Comparison of ENCODE assay signal across 1 cellular context in the genomic region with DNA sequence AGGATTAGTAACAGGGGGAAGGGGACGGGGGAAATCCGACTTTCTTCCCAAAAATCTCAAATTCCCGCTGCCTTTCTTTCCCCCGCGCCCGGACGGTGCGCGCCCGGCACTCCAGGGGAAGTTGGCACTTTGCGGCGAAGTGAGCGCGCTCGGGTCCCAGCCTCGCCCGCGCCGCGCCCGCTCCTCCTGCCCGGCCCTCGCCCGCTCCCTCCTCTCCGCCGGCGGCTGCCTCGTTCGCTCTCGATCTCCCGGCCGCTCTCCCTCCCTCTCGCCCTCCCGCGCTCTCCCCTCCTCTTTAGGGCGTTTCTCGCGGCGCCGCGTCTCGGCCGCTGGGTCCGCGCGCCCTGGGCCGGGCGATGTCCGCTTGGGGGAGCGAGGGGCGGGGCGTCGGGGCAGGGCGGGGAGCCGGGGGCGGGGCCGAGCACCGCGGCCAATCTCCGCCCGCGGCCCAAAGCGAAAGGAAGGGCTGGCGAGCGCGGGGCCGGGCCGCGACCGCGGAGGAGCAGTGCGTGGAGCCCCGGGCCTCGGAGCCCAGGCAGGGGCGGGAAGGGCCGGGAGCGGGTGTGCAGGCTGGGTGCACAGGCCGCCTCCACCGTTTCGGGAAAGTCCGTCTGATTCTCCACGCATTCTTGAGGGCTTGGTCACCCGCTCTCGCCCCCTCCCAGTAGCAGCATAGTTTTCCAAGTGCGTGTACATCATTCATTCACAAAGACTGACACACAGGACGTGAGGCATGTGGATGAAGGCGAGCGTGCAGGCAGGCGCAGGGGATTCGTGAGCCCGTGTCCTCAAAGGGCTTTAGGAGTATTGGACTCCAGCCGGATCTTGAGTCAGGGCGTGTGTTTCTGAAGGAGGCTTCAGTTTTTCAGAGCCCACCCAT.
TF ChIP-seq lines count a peak whose summit lies in the region.

No MANE protein-coding gene starts in this region.

TF ChIP-seq in HepG2, 621 proteins besides CTCF, POLR2A, EP300 and RAD21 (continued from another document and continues in another):
- TF ChIP-seq, protein P1, sequence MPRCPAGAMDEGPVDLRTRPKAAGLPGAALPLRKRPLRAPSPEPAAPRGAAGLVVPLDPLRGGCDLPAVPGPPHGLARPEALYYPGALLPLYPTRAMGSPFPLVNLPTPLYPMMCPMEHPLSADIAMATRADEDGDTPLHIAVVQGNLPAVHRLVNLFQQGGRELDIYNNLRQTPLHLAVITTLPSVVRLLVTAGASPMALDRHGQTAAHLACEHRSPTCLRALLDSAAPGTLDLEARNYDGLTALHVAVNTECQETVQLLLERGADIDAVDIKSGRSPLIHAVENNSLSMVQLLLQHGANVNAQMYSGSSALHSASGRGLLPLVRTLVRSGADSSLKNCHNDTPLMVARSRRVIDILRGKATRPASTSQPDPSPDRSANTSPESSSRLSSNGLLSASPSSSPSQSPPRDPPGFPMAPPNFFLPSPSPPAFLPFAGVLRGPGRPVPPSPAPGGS (CRISPR knock-in tag; IDR thresholded peaks at IDR 0.05), result no peak
- TF ChIP-seq, protein P2, sequence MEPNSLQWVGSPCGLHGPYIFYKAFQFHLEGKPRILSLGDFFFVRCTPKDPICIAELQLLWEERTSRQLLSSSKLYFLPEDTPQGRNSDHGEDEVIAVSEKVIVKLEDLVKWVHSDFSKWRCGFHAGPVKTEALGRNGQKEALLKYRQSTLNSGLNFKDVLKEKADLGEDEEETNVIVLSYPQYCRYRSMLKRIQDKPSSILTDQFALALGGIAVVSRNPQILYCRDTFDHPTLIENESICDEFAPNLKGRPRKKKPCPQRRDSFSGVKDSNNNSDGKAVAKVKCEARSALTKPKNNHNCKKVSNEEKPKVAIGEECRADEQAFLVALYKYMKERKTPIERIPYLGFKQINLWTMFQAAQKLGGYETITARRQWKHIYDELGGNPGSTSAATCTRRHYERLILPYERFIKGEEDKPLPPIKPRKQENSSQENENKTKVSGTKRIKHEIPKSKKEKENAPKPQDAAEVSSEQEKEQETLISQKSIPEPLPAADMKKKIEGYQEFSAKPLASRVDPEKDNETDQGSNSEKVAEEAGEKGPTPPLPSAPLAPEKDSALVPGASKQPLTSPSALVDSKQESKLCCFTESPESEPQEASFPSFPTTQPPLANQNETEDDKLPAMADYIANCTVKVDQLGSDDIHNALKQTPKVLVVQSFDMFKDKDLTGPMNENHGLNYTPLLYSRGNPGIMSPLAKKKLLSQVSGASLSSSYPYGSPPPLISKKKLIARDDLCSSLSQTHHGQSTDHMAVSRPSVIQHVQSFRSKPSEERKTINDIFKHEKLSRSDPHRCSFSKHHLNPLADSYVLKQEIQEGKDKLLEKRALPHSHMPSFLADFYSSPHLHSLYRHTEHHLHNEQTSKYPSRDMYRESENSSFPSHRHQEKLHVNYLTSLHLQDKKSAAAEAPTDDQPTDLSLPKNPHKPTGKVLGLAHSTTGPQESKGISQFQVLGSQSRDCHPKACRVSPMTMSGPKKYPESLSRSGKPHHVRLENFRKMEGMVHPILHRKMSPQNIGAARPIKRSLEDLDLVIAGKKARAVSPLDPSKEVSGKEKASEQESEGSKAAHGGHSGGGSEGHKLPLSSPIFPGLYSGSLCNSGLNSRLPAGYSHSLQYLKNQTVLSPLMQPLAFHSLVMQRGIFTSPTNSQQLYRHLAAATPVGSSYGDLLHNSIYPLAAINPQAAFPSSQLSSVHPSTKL (CRISPR knock-in tag; IDR thresholded peaks at IDR 0.05), result peak; percentile 8; the same call in 1 of the 2 replicates
- TF ChIP-seq, protein P3, sequence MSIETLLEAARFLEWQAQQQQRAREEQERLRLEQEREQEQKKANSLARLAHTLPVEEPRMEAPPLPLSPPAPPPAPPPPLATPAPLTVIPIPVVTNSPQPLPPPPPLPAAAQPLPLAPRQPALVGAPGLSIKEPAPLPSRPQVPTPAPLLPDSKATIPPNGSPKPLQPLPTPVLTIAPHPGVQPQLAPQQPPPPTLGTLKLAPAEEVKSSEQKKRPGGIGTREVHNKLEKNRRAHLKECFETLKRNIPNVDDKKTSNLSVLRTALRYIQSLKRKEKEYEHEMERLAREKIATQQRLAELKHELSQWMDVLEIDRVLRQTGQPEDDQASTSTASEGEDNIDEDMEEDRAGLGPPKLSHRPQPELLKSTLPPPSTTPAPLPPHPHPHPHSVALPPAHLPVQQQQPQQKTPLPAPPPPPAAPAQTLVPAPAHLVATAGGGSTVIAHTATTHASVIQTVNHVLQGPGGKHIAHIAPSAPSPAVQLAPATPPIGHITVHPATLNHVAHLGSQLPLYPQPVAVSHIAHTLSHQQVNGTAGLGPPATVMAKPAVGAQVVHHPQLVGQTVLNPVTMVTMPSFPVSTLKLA (IDR thresholded peaks at IDR 0.05), result no peak
- TF ChIP-seq POGZ (CRISPR knock-in tag; IDR thresholded peaks at IDR 0.05) (no peak), PRPF4 (IDR thresholded peaks at IDR 0.05; ENCODE audit: low read depth, low read length, poor library complexity, severe bottlenecking) (no peak), ZFX (CRISPR knock-in tag; IDR thresholded peaks at IDR 0.05; ENCODE audit: low read depth) (peak; percentile 59), NR2F6 (IDR thresholded peaks at IDR 0.05) (no peak), NR2F6 (CRISPR knock-in tag; IDR thresholded peaks at IDR 0.05) (no peak), FOXJ3 (CRISPR knock-in tag; IDR thresholded peaks at IDR 0.05; ENCODE audit: borderline replicate concordance) (no peak), ZBTB7B (CRISPR knock-in tag; IDR thresholded peaks at IDR 0.05) (0 out of 2 replicates have a peak, but pooled peaks have one; percentile 23), HNRNPLL (IDR thresholded peaks at IDR 0.05; ENCODE audit: low read depth, low read length, poor library complexity, severe bottlenecking) (peak; percentile 10), GABPB1 (CRISPR knock-in tag; IDR thresholded peaks at IDR 0.05) (peak; percentile 64; the same call in 1 of the 2 replicates), ZNF124 (CRISPR knock-in tag; IDR thresholded peaks at IDR 0.05) (no peak), ZNF24 (IDR thresholded peaks at IDR 0.05) (peak; percentile 85), CHCHD3 (CRISPR knock-in tag; IDR thresholded peaks at IDR 0.05) (no peak), MAFG (CRISPR knock-in tag; IDR thresholded peaks at IDR 0.05) (no peak), ZNF331 (CRISPR knock-in tag; IDR thresholded peaks at IDR 0.05) (no peak), ZNF546 (CRISPR knock-in tag; conservative IDR thresholded peaks at IDR 0.05) (no peak), ZNF468 (CRISPR knock-in tag; IDR thresholded peaks at IDR 0.05) (0 out of 2 replicates have a peak, but pooled peaks have one; percentile 54), ZNF724P (CRISPR knock-in tag; IDR thresholded peaks at IDR 0.05; ENCODE audit: borderline replicate concordance) (no peak), TEAD3 (CRISPR knock-in tag; optimal IDR thresholded peaks at IDR 0.05; ENCODE audit: borderline replicate concordance) (peak; percentile 23), POLR2G (IDR thresholded peaks at IDR 0.05; ENCODE audit: low read depth, low read length) (peak; percentile 68), ZNF782 (CRISPR knock-in tag; IDR thresholded peaks at IDR 0.05; ENCODE audit: borderline replicate concordance) (no peak), YEATS4 (CRISPR knock-in tag; IDR thresholded peaks at IDR 0.05; ENCODE audit: borderline replicate concordance) (0 out of 2 replicates have a peak, but pooled peaks have one; percentile 35), ETV5 (CRISPR knock-in tag; IDR thresholded peaks at IDR 0.05; ENCODE audit: borderline replicate concordance) (no peak), ZFY (CRISPR knock-in tag; IDR thresholded peaks at IDR 0.05) (peak; percentile 57), MTF2 (CRISPR knock-in tag; IDR thresholded peaks at IDR 0.05; ENCODE audit: borderline replicate concordance) (peak; percentile 75; the same call in 1 of the 2 replicates), SALL1 (CRISPR knock-in tag; IDR thresholded peaks at IDR 0.05) (peak; percentile 13; the same call in 1 of the 2 replicates), ATAD3A (CRISPR knock-in tag; IDR thresholded peaks at IDR 0.05) (no peak), ZNF850 (CRISPR knock-in tag; conservative IDR thresholded peaks at IDR 0.05) (no peak), RXRA (CRISPR knock-in tag; IDR thresholded peaks at IDR 0.05) (peak; percentile 18; the same call in 1 of the 2 replicates), ZNF790 (CRISPR knock-in tag; IDR thresholded peaks at IDR 0.05; ENCODE audit: borderline replicate concordance) (no peak), ZNF224 (CRISPR knock-in tag; IDR thresholded peaks at IDR 0.05) (no peak), ZNF446 (CRISPR knock-in tag; IDR thresholded peaks at IDR 0.05) (no peak), AHR (CRISPR knock-in tag; IDR thresholded peaks at IDR 0.05) (0 out of 2 replicates have a peak, but pooled peaks have one; percentile 76), FOXC1 (CRISPR knock-in tag; IDR thresholded peaks at IDR 0.05; ENCODE audit: borderline replicate concordance) (0 out of 2 replicates have a peak, but pooled peaks have one; percentile 43), SMC3 (IDR thresholded peaks at IDR 0.05; ENCODE audit: low read length) (no peak), HIVEP1 (CRISPR knock-in tag; IDR thresholded peaks at IDR 0.05) (no peak), TAF1 (CRISPR knock-in tag; IDR thresholded peaks at IDR 0.05) (0 out of 2 replicates have a peak, but pooled peaks have one; percentile 29)
- TF ChIP-seq, protein P4, sequence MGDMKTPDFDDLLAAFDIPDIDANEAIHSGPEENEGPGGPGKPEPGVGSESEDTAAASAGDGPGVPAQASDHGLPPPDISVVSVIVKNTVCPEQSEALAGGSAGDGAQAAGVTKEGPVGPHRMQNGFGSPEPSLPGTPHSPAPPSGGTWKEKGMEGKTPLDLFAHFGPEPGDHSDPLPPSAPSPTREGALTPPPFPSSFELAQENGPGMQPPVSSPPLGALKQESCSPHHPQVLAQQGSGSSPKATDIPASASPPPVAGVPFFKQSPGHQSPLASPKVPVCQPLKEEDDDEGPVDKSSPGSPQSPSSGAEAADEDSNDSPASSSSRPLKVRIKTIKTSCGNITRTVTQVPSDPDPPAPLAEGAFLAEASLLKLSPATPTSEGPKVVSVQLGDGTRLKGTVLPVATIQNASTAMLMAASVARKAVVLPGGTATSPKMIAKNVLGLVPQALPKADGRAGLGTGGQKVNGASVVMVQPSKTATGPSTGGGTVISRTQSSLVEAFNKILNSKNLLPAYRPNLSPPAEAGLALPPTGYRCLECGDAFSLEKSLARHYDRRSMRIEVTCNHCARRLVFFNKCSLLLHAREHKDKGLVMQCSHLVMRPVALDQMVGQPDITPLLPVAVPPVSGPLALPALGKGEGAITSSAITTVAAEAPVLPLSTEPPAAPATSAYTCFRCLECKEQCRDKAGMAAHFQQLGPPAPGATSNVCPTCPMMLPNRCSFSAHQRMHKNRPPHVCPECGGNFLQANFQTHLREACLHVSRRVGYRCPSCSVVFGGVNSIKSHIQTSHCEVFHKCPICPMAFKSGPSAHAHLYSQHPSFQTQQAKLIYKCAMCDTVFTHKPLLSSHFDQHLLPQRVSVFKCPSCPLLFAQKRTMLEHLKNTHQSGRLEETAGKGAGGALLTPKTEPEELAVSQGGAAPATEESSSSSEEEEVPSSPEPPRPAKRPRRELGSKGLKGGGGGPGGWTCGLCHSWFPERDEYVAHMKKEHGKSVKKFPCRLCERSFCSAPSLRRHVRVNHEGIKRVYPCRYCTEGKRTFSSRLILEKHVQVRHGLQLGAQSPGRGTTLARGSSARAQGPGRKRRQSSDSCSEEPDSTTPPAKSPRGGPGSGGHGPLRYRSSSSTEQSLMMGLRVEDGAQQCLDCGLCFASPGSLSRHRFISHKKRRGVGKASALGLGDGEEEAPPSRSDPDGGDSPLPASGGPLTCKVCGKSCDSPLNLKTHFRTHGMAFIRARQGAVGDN (CRISPR knock-in tag; IDR thresholded peaks at IDR 0.05), result peak; percentile 67
- TF ChIP-seq, protein P5, sequence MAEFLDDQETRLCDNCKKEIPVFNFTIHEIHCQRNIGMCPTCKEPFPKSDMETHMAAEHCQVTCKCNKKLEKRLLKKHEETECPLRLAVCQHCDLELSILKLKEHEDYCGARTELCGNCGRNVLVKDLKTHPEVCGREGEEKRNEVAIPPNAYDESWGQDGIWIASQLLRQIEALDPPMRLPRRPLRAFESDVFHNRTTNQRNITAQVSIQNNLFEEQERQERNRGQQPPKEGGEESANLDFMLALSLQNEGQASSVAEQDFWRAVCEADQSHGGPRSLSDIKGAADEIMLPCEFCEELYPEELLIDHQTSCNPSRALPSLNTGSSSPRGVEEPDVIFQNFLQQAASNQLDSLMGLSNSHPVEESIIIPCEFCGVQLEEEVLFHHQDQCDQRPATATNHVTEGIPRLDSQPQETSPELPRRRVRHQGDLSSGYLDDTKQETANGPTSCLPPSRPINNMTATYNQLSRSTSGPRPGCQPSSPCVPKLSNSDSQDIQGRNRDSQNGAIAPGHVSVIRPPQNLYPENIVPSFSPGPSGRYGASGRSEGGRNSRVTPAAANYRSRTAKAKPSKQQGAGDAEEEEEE (CRISPR knock-in tag; IDR thresholded peaks at IDR 0.05; ENCODE audit: borderline replicate concordance), result no peak
- TF ChIP-seq, protein P6, sequence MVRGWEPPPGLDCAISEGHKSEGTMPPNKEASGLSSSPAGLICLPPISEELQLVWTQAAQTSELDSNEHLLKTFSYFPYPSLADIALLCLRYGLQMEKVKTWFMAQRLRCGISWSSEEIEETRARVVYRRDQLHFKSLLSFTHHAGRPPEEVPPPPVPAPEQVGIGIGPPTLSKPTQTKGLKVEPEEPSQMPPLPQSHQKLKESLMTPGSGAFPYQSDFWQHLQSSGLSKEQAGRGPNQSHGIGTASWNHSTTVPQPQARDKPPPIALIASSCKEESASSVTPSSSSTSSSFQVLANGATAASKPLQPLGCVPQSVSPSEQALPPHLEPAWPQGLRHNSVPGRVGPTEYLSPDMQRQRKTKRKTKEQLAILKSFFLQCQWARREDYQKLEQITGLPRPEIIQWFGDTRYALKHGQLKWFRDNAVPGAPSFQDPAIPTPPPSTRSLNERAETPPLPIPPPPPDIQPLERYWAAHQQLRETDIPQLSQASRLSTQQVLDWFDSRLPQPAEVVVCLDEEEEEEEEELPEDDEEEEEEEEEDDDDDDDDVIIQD (CRISPR knock-in tag; IDR thresholded peaks at IDR 0.05; ENCODE audit: low read depth), result no peak
- TF ChIP-seq, protein P7, sequence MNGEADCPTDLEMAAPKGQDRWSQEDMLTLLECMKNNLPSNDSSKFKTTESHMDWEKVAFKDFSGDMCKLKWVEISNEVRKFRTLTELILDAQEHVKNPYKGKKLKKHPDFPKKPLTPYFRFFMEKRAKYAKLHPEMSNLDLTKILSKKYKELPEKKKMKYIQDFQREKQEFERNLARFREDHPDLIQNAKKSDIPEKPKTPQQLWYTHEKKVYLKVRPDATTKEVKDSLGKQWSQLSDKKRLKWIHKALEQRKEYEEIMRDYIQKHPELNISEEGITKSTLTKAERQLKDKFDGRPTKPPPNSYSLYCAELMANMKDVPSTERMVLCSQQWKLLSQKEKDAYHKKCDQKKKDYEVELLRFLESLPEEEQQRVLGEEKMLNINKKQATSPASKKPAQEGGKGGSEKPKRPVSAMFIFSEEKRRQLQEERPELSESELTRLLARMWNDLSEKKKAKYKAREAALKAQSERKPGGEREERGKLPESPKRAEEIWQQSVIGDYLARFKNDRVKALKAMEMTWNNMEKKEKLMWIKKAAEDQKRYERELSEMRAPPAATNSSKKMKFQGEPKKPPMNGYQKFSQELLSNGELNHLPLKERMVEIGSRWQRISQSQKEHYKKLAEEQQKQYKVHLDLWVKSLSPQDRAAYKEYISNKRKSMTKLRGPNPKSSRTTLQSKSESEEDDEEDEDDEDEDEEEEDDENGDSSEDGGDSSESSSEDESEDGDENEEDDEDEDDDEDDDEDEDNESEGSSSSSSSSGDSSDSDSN (CRISPR knock-in tag; IDR thresholded peaks at IDR 0.05), result peak; percentile 80; the same call in 1 of the 2 replicates
